ENCODE assay signal across 23 cellular contexts in genomic region chr6:146123611-146124010, GRCh38.
"Had no signal": no experiment of that assay in that cellular context is flagged by ENCODE, and none has a peak within 500 bp of the region (broad histone marks: within the 10 kb centered on the region; RNA-seq: fewer than 3 reads in every experiment).

No MANE protein-coding gene starts in this region.

- ATAC-seq: effector memory CD8-positive, alpha-beta T cell; esophagus mucosa; gastrocnemius medialis; heart right ventricle; left cardiac atrium; left lung; left ventricle myocardium superior; lower lobe of right lung; mucosa of descending colon; naive thymus-derived CD4-positive, alpha-beta T cell had no signal

- H3K9me3 Mint-ChIP-seq: mesothelial cell of epicardium had no signal

- H3K4me1 Mint-ChIP-seq: endodermal cell; mesothelial cell of epicardium; naive thymus-derived CD4-positive, alpha-beta T cell had no signal

- H3K27ac Mint-ChIP-seq: dendritic cell treated with granulocyte-macrophage colony-stimulating factor and Interleukin-4, amounts not matched to agents 40 ng/mL and 50 ng/mL, for 4 days; effector memory CD8-positive, alpha-beta T cell; endodermal cell; mesothelial cell of epicardium; naive thymus-derived CD4-positive, alpha-beta T cell had no signal

- H3K27me3 Mint-ChIP-seq: dendritic cell treated with granulocyte-macrophage colony-stimulating factor and Interleukin-4, amounts not matched to agents 40 ng/mL and 50 ng/mL, for 4 days; effector memory CD8-positive, alpha-beta T cell had no signal

- DNase-seq: cortex of kidney; effector CD8-positive, alpha-beta T cell; effector memory CD8-positive, alpha-beta T cell; endodermal cell; erythroblast; esophagus squamous epithelium; foreskin fibroblast; foreskin melanocyte; gastrocnemius medialis; glutamatergic neuron; head of caudate nucleus; heart right ventricle; hippocampal formation; left cardiac atrium; left lung; left ventricle myocardium superior; lower lobe of right lung; mesenchymal stem cell; mucosa of descending colon; naive thymus-derived CD4-positive, alpha-beta T cell had no signal

- H3K36me3 Mint-ChIP-seq: mesothelial cell of epicardium; naive thymus-derived CD4-positive, alpha-beta T cell had no signal

- H3K4me3 Mint-ChIP-seq: dendritic cell treated with granulocyte-macrophage colony-stimulating factor and Interleukin-4, amounts not matched to agents 40 ng/mL and 50 ng/mL, for 4 days; effector memory CD8-positive, alpha-beta T cell; endodermal cell; mesothelial cell of epicardium; naive thymus-derived CD4-positive, alpha-beta T cell had no signal
